21 cellular contexts compared by ENCODE assay signal in the genomic region with DNA sequence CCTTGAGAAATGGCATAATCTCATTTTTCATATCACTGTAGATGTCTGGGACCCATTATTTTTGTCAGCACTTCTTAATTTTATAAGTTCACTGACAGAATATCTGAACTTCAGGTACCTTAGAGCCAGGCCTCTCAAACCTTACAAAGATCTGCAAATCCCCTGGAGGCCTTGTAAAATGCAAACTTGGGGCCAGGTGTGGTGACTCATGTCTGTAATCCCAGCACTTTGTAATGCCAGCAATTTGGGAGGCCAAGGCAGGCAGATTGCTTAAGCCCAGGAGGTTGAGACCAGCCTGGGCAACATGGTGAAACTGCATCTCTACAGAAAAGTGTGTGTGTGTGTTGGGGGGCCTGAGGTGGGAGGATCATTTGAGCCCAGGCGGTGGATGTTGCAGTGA. TPM values are rescaled to one million over a fixed set of nuclear protein-coding genes. Genes with fewer than 3 reads are reported as not detected.
DNase-seq lines count a peak whose midpoint lies in the region; ATAC-seq and TF ChIP-seq lines count a peak whose summit lies in the region.
"Had no signal": no experiment of that assay in that cellular context is flagged by ENCODE, and none has a peak within 500 bp of the region (broad histone marks: within the 10 kb centered on the region; RNA-seq: fewer than 3 reads in every experiment).

No MANE protein-coding gene starts in this region.

- no peak overlapping the region for H3K4me3 Mint-ChIP-seq in T-helper 2 cell treated with Interferon-gamma antibody and Interleukin-4, amounts not matched to agents 5 μg/mL and 100 μg/mL, for 36 hours
- H3K4me3 Mint-ChIP-seq in activated T-helper 2 cell treated with anti-CD3 and anti-CD28 coated beads, Interferon-gamma antibody, Interleukin-2, Interleukin-4, amounts not matched to agents 10 μg/mL and 5 μg/mL and 100 μg/mL, durations not matched to agents 14 hours and 24 hours and 36 hours (ENCODE audit: low read depth), result no peak overlapping the region
- H3K4me3 Mint-ChIP-seq: activated T-helper 1 cell treated with anti-CD3 and anti-CD28 coated beads, Interleukin-12 subunit alpha, Interleukin-12 subunit beta, Interleukin-2, Interleukin-4 antibody, amounts not matched to agents 30 ng/mL and 10 ng/mL and 1 ng/mL, durations not matched to agents 14 hours and 24 hours and 36 hours; B cell; stimulated activated effector memory CD8-positive, alpha-beta T cell treated with anti-CD3 and anti-CD28 coated beads, Interleukin-12 subunit alpha, Interleukin-12 subunit beta, amount 100 ng/mL, for 72 hours had no signal

- H3K27me3 ChIP-seq in MG63 (no peaks in the 10 kb centered on the region), heart left ventricle (no peaks in the 10 kb centered on the region)
- H3K27me3 ChIP-seq: colonic mucosa, gastrocnemius medialis had no signal

- H3K36me3 ChIP-seq in MG63 (no peaks in the 10 kb centered on the region), heart left ventricle (no peaks in the 10 kb centered on the region)
- H3K36me3 ChIP-seq: colonic mucosa, gastrocnemius medialis had no signal

- no peaks in the 10 kb centered on the region for H3K9me3 Mint-ChIP-seq in T-helper 2 cell treated with Interferon-gamma antibody and Interleukin-4, amounts not matched to agents 5 μg/mL and 100 μg/mL, for 36 hours
- no peaks in the 10 kb centered on the region for H3K9me3 Mint-ChIP-seq in activated T-helper 2 cell treated with anti-CD3 and anti-CD28 coated beads, Interferon-gamma antibody, Interleukin-2, Interleukin-4, amounts not matched to agents 10 μg/mL and 5 μg/mL and 100 μg/mL, durations not matched to agents 14 hours and 24 hours and 36 hours
- H3K9me3 Mint-ChIP-seq: activated T-helper 1 cell treated with anti-CD3 and anti-CD28 coated beads, Interleukin-12 subunit alpha, Interleukin-12 subunit beta, Interleukin-2, Interleukin-4 antibody, amounts not matched to agents 30 ng/mL and 10 ng/mL and 1 ng/mL, durations not matched to agents 14 hours and 24 hours and 36 hours; stimulated activated effector memory CD8-positive, alpha-beta T cell treated with anti-CD3 and anti-CD28 coated beads, Interleukin-12 subunit alpha, Interleukin-12 subunit beta, amount 100 ng/mL, for 72 hours had no signal

- no peak overlapping the region for H3K4me3 ChIP-seq in MG63
- no peak overlapping the region for H3K4me3 ChIP-seq in choroid plexus epithelial cell (ENCODE audit: low read depth, low read length)
- H3K4me3 ChIP-seq in heart left ventricle, result no peak overlapping the region
- H3K4me3 ChIP-seq: colonic mucosa, gastrocnemius medialis, GM12878 had no signal

- no peaks in the 10 kb centered on the region for H3K36me3 Mint-ChIP-seq in T-helper 2 cell treated with Interferon-gamma antibody and Interleukin-4, amounts not matched to agents 5 μg/mL and 100 μg/mL, for 36 hours (ENCODE audit: low read depth)
- H3K36me3 Mint-ChIP-seq in activated T-helper 2 cell treated with anti-CD3 and anti-CD28 coated beads, Interferon-gamma antibody, Interleukin-2, Interleukin-4, amounts not matched to agents 10 μg/mL and 5 μg/mL and 100 μg/mL, durations not matched to agents 14 hours and 24 hours and 36 hours (ENCODE audit: low read depth), result no peaks in the 10 kb centered on the region
- H3K36me3 Mint-ChIP-seq: stimulated activated effector memory CD8-positive, alpha-beta T cell treated with anti-CD3 and anti-CD28 coated beads, Interleukin-12 subunit alpha, Interleukin-12 subunit beta, amount 100 ng/mL, for 72 hours had no signal

- intact Hi-C loops in heart left ventricle (cut with DNase I), result no loop called here
- intact Hi-C loops in activated T-helper 2 cell treated with anti-CD3 and anti-CD28 coated beads, Interferon-gamma antibody, Interleukin-2, Interleukin-4, amounts not matched to agents 10 μg/mL and 5 μg/mL and 100 μg/mL, durations not matched to agents 14 hours and 24 hours and 36 hours (cut with micrococcal nuclease), result no loop called here

- 83 to 100% (median 96%) methylated on average over 1 of the region's 1 CpG for WGBS in heart left ventricle, 4 donors

- H3K27me3 Mint-ChIP-seq in T-helper 2 cell treated with Interferon-gamma antibody and Interleukin-4, amounts not matched to agents 5 μg/mL and 100 μg/mL, for 36 hours (ENCODE audit: low read depth), result no peaks in the 10 kb centered on the region
- no peaks in the 10 kb centered on the region for H3K27me3 Mint-ChIP-seq in activated T-helper 2 cell treated with anti-CD3 and anti-CD28 coated beads, Interferon-gamma antibody, Interleukin-2, Interleukin-4, amounts not matched to agents 10 μg/mL and 5 μg/mL and 100 μg/mL, durations not matched to agents 14 hours and 24 hours and 36 hours (ENCODE audit: low read depth)

- no peak overlapping the region for H3K27ac Mint-ChIP-seq in T-helper 2 cell treated with Interferon-gamma antibody and Interleukin-4, amounts not matched to agents 5 μg/mL and 100 μg/mL, for 36 hours
- no peak overlapping the region for H3K27ac Mint-ChIP-seq in activated T-helper 2 cell treated with anti-CD3 and anti-CD28 coated beads, Interferon-gamma antibody, Interleukin-2, Interleukin-4, amounts not matched to agents 10 μg/mL and 5 μg/mL and 100 μg/mL, durations not matched to agents 14 hours and 24 hours and 36 hours
- H3K27ac Mint-ChIP-seq: activated T-helper 1 cell treated with anti-CD3 and anti-CD28 coated beads, Interleukin-12 subunit alpha, Interleukin-12 subunit beta, Interleukin-2, Interleukin-4 antibody, amounts not matched to agents 30 ng/mL and 10 ng/mL and 1 ng/mL, durations not matched to agents 14 hours and 24 hours and 36 hours; B cell; stimulated activated effector memory CD8-positive, alpha-beta T cell treated with anti-CD3 and anti-CD28 coated beads, Interleukin-12 subunit alpha, Interleukin-12 subunit beta, amount 100 ng/mL, for 72 hours had no signal

- no peak for TF ChIP-seq CTCF in choroid plexus epithelial cell (conservative IDR thresholded peaks at IDR 0.05; ENCODE audit: low read depth, low read length)
- no peak for TF ChIP-seq CTCF in heart left ventricle (IDR thresholded peaks at IDR 0.05)

- peak; percentile 5 for DNase-seq in NCI-H82 (lab: John Stamatoyannopoulos, UW)
- no peak for DNase-seq in NCI-H82 treated with DMSO at 0.1 percent for 48 hours (lab: John Stamatoyannopoulos, UW; ENCODE audit: unreplicated experiment)
- DNase-seq in MG63, result peak; percentile 19
- DNase-seq in choroid plexus epithelial cell (ENCODE audit: low read depth), result peak; percentile 20
- peak; percentile 17 for DNase-seq in kidney tubule cell (ENCODE audit: low spot score)
- no peak for DNase-seq in heart left ventricle
- DNase-seq in T-helper 2 cell treated with Interferon-gamma antibody and Interleukin-4, amounts not matched to agents 5 μg/mL and 100 μg/mL, for 36 hours (ENCODE audit: low spot score), result no peak
- DNase-seq in activated T-helper 2 cell treated with anti-CD3 and anti-CD28 coated beads, Interferon-gamma antibody, Interleukin-2, Interleukin-4, amounts not matched to agents 10 μg/mL and 5 μg/mL and 100 μg/mL, durations not matched to agents 14 hours and 24 hours and 36 hours (ENCODE audit: low spot score), result no peak
- DNase-seq: anterior cingulate cortex; colonic mucosa; gastrocnemius medialis; GF-D8; NCI-H2029; NCI-H446 treated with DMSO at 0.1 percent for 48 hours; stimulated activated CD4-positive, alpha-beta T cell treated with anti-CD3 and anti-CD28 coated beads, Interleukin-15, amount 100 ng/mL, for 24 hours had no signal

- no peak for TF ChIP-seq POLR2A in heart left ventricle (IDR thresholded peaks at IDR 0.05)

- no peak overlapping the region for H3K27ac ChIP-seq in heart left ventricle
- H3K27ac ChIP-seq: 22Rv1, colonic mucosa had no signal

- peaks cover 25% of the 10 kb centered on the region for H3K4me1 Mint-ChIP-seq in T-helper 2 cell treated with Interferon-gamma antibody and Interleukin-4, amounts not matched to agents 5 μg/mL and 100 μg/mL, for 36 hours (ENCODE audit: low read depth)
- H3K4me1 Mint-ChIP-seq in activated T-helper 2 cell treated with anti-CD3 and anti-CD28 coated beads, Interferon-gamma antibody, Interleukin-2, Interleukin-4, amounts not matched to agents 10 μg/mL and 5 μg/mL and 100 μg/mL, durations not matched to agents 14 hours and 24 hours and 36 hours (ENCODE audit: low read depth), result peaks cover 35% of the 10 kb centered on the region
- H3K4me1 Mint-ChIP-seq: B cell had no signal

- H3K9me3 ChIP-seq in MG63 (no peaks in the 10 kb centered on the region), heart left ventricle (no peaks in the 10 kb centered on the region)
- H3K9me3 ChIP-seq: colonic mucosa, gastrocnemius medialis had no signal

- H3K4me1 ChIP-seq in heart left ventricle, result peaks cover 0 to 29% (median 7%) of the 10 kb centered on the region in 12 donors
- H3K4me1 ChIP-seq: colonic mucosa had no signal

- no peak for ATAC-seq in heart left ventricle
- ATAC-seq: activated CD4-positive, CD25-positive, alpha-beta regulatory T cell treated with anti-CD3 and anti-CD28 coated beads, Interleukin-2, amount 50 U/mL, for 24 hours; gastrocnemius medialis; GM12878; stimulated activated effector memory CD8-positive, alpha-beta T cell treated with anti-CD3 and anti-CD28 coated beads, Interleukin-12 subunit alpha, Interleukin-12 subunit beta, amount 100 ng/mL, for 72 hours had no signal

RNA-seq across cellular contexts. Expression of a gene that starts 30.8 kb away (rescaled TPM):
- 2.7 and 3.6 TPM in 2 replicates for total RNA-seq in MG63 (2014; rRNA removed; shearing (Covaris generic); ENCODE audit: low replicate concordance)
- 10 to 100 TPM in 1 of 9 donors, 1 to 10 TPM in 8; 5.5 to 16.6 (median 7.4) TPM for total RNA-seq in heart left ventricle
- polyA plus RNA-seq in heart left ventricle, result 1 to 10 TPM; 3.6 to 3.9 TPM
- 16.1 and 19.4 TPM in 2 replicates for total RNA-seq in activated T-helper 2 cell treated with anti-CD3 and anti-CD28 coated beads, Interferon-gamma antibody, Interleukin-2, Interleukin-4, amounts not matched to agents 10 μg/mL and 5 μg/mL and 100 μg/mL, durations not matched to agents 14 hours and 24 hours and 36 hours

Comparison
In these comparisons a context has a peak if more than half of its experiments do, and no peak if none do; other contexts are left out.
1. DNase-seq: peak in NCI-H82 (single experiment), MG63 (single experiment), choroid plexus epithelial cell (single experiment) and kidney tubule cell (single experiment); none in NCI-H82 treated with DMSO at 0.1 percent for 48 hours (single experiment), heart left ventricle (0 of 5), T-helper 2 cell treated with Interferon-gamma antibody and Interleukin-4, amounts not matched to agents 5 μg/mL and 100 μg/mL, for 36 hours (single experiment) and activated T-helper 2 cell treated with anti-CD3 and anti-CD28 coated beads, Interferon-gamma antibody, Interleukin-2, Interleukin-4, amounts not matched to agents 10 μg/mL and 5 μg/mL and 100 μg/mL, durations not matched to agents 14 hours and 24 hours and 36 hours (single experiment).